1 cellular context compared by ENCODE assay signal in the genomic region with DNA sequence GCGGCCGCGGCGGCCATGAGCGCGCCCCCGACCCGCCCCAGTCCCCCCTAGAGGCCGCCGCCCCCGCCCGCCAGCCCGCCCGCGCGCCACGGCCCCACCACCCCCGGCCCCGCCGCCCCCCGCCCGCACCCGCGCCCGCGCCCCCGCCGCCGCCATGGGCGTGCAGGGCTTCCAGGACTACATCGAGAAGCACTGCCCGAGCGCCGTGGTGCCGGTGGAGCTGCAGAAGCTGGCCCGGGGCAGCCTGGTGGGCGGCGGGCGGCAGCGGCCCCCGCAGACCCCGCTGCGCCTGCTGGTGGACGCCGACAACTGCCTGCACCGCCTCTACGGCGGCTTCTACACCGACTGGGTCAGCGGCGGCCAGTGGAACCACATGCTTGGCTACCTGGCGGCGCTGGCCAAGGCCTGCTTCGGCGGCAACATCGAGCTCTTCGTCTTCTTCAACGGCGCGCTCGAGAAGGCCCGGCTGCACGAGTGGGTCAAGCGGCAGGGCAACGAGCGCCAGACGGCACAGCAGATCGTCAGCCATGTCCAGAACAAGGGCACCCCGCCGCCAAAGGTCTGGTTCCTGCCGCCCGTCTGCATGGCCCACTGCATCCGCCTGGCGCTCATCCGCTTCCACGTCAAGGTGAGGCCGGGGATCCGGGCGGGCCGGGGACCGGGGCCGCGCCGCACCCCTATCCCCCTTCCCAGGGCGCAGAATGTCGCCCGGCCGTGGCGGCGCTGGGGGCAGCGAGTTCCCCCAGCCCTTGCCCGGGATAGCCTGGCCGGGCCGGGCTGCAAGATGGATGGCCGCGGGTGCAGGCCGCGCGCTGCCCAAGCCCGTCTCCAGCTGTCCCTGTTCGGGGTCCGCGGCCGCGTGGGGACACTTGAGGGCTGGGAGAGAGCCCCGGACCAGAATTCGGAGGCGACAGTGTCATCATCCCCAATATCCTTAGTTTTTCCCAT.
TF ChIP-seq lines count a peak whose summit lies in the region.

No MANE protein-coding gene starts in this region.

TF ChIP-seq in HepG2, 621 proteins besides CTCF, POLR2A, EP300 and RAD21 (continued from another document and continues in another):
- TF ChIP-seq, protein P1, sequence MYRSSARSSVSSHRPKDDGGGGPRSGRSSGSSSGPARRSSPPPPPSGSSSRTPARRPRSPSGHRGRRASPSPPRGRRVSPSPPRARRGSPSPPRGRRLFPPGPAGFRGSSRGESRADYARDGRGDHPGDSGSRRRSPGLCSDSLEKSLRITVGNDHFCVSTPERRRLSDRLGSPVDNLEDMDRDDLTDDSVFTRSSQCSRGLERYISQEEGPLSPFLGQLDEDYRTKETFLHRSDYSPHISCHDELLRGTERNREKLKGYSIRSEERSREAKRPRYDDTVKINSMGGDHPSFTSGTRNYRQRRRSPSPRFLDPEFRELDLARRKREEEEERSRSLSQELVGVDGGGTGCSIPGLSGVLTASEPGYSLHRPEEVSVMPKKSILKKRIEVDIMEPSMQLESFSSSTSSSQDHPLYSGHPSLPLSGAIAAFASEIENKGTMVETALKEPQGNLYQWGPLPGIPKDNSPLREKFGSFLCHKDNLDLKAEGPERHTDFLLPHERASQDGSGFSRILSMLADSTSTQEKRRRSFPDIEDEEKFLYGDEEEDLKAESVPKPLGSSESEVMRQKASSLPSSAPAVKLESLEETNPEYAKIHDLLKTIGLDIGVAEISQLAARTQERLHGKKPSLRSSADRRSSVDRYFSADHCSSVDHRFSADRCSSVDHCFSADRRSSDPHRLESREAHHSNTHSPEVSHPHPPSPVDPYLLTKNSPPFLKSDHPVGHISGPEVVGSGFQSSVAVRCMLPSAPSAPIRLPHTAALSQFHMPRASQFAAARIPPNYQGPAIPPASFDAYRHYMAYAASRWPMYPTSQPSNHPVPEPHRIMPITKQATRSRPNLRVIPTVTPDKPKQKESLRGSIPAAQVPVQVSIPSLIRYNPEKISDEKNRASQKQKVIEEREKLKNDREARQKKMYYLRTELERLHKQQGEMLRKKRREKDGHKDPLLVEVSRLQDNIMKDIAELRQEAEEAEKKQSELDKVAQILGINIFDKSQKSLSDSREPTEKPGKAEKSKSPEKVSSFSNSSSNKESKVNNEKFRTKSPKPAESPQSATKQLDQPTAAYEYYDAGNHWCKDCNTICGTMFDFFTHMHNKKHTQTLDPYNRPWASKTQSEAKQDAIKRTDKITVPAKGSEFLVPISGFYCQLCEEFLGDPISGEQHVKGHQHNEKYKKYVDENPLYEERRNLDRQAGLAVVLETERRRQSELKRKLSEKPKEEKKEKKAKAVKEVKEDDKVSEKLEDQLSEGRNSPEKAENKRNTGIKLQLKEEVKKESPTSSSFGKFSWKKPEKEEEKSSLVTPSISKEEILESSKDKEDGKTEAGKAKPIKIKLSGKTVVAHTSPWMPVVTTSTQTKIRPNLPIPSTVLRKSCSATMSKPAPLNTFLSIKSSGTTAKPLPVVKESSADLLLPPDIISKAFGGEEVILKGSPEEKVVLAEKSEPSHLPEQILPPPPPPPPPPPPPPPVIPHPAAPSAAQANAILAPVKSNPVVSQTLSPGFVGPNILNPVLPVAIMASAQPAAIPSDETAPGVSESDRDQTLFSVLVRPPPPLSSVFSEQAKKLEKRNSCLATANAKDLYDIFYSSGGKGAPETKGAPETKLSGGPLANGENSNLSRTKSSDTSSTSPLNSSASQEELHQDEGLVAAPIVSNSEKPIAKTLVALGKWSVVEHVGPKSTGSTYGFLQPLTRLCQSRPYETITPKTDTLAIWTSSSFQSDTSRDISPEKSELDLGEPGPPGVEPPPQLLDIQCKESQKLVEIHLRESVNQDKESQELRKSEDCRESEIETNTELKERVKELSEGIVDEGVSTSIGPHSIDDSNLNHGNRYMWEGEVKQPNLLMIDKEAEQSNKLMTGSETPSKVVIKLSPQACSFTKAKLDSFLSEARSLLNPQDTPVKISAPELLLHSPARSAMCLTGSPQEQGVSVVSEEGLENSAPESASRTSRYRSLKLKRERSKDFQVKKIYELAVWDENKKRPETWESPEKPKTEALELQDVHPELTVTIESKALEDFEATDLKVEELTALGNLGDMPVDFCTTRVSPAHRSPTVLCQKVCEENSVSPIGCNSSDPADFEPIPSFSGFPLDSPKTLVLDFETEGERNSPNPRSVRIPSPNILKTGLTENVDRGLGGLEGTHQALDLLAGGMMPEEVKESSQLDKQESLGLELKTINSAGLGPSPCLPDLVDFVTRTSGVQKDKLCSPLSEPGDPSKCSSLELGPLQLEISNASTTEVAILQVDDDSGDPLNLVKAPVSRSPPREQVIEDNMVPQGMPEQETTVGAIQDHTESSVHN (CRISPR knock-in tag; IDR thresholded peaks at IDR 0.05) = no peak
- TF ChIP-seq, protein P2, sequence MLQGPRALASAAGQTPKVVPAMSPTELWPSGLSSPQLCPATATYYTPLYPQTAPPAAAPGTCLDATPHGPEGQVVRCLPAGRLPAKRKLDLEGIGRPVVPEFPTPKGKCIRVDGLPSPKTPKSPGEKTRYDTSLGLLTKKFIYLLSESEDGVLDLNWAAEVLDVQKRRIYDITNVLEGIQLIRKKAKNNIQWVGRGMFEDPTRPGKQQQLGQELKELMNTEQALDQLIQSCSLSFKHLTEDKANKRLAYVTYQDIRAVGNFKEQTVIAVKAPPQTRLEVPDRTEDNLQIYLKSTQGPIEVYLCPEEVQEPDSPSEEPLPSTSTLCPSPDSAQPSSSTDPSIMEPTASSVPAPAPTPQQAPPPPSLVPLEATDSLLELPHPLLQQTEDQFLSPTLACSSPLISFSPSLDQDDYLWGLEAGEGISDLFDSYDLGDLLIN (CRISPR knock-in tag; IDR thresholded peaks at IDR 0.05; ENCODE audit: borderline replicate concordance) = no peak
- TF ChIP-seq ZNF746 (CRISPR knock-in tag; IDR thresholded peaks at IDR 0.05) (peak; percentile 36; the same call in 1 of the 2 replicates), ZNF772 (CRISPR knock-in tag; IDR thresholded peaks at IDR 0.05) (peak; percentile 83; the same call in 1 of the 2 replicates), NR2C2 (CRISPR knock-in tag; IDR thresholded peaks at IDR 0.05; ENCODE audit: borderline replicate concordance) (no peak), NPAS2 (CRISPR knock-in tag; IDR thresholded peaks at IDR 0.05; ENCODE audit: borderline replicate concordance) (no peak), SPEN (CRISPR knock-in tag; IDR thresholded peaks at IDR 0.05; ENCODE audit: low read depth) (peak; percentile 75), ASH2L (IDR thresholded peaks at IDR 0.05; ENCODE audit: insufficient read length, low read depth, low read length) (no peak), ZNF451 (CRISPR knock-in tag; IDR thresholded peaks at IDR 0.05) (no peak), NBN (conservative IDR thresholded peaks at IDR 0.05) (no peak), ZNF75D (CRISPR knock-in tag; IDR thresholded peaks at IDR 0.05; ENCODE audit: borderline replicate concordance) (no peak), ZNF550 (CRISPR knock-in tag; IDR thresholded peaks at IDR 0.05; ENCODE audit: borderline replicate concordance) (no peak), NFE2L2 (IDR thresholded peaks at IDR 0.05; ENCODE audit: low read length) (no peak), ATAD3A (CRISPR knock-in tag; IDR thresholded peaks at IDR 0.05) (no peak), NR3C1 (CRISPR knock-in tag; IDR thresholded peaks at IDR 0.05) (no peak), ZBTB38 (CRISPR knock-in tag; IDR thresholded peaks at IDR 0.05) (peak; percentile 50; the same call in 1 of the 2 replicates), ZNF883 (CRISPR knock-in tag; IDR thresholded peaks at IDR 0.05; ENCODE audit: not compliant biosample characterization) (peak; percentile 85), ZNF30 (CRISPR knock-in tag; IDR thresholded peaks at IDR 0.05) (peak; percentile 60; the same call in 1 of the 2 replicates)
- TF ChIP-seq, protein P3, sequence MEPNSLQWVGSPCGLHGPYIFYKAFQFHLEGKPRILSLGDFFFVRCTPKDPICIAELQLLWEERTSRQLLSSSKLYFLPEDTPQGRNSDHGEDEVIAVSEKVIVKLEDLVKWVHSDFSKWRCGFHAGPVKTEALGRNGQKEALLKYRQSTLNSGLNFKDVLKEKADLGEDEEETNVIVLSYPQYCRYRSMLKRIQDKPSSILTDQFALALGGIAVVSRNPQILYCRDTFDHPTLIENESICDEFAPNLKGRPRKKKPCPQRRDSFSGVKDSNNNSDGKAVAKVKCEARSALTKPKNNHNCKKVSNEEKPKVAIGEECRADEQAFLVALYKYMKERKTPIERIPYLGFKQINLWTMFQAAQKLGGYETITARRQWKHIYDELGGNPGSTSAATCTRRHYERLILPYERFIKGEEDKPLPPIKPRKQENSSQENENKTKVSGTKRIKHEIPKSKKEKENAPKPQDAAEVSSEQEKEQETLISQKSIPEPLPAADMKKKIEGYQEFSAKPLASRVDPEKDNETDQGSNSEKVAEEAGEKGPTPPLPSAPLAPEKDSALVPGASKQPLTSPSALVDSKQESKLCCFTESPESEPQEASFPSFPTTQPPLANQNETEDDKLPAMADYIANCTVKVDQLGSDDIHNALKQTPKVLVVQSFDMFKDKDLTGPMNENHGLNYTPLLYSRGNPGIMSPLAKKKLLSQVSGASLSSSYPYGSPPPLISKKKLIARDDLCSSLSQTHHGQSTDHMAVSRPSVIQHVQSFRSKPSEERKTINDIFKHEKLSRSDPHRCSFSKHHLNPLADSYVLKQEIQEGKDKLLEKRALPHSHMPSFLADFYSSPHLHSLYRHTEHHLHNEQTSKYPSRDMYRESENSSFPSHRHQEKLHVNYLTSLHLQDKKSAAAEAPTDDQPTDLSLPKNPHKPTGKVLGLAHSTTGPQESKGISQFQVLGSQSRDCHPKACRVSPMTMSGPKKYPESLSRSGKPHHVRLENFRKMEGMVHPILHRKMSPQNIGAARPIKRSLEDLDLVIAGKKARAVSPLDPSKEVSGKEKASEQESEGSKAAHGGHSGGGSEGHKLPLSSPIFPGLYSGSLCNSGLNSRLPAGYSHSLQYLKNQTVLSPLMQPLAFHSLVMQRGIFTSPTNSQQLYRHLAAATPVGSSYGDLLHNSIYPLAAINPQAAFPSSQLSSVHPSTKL (CRISPR knock-in tag; IDR thresholded peaks at IDR 0.05) = no peak
- TF ChIP-seq, protein P4, sequence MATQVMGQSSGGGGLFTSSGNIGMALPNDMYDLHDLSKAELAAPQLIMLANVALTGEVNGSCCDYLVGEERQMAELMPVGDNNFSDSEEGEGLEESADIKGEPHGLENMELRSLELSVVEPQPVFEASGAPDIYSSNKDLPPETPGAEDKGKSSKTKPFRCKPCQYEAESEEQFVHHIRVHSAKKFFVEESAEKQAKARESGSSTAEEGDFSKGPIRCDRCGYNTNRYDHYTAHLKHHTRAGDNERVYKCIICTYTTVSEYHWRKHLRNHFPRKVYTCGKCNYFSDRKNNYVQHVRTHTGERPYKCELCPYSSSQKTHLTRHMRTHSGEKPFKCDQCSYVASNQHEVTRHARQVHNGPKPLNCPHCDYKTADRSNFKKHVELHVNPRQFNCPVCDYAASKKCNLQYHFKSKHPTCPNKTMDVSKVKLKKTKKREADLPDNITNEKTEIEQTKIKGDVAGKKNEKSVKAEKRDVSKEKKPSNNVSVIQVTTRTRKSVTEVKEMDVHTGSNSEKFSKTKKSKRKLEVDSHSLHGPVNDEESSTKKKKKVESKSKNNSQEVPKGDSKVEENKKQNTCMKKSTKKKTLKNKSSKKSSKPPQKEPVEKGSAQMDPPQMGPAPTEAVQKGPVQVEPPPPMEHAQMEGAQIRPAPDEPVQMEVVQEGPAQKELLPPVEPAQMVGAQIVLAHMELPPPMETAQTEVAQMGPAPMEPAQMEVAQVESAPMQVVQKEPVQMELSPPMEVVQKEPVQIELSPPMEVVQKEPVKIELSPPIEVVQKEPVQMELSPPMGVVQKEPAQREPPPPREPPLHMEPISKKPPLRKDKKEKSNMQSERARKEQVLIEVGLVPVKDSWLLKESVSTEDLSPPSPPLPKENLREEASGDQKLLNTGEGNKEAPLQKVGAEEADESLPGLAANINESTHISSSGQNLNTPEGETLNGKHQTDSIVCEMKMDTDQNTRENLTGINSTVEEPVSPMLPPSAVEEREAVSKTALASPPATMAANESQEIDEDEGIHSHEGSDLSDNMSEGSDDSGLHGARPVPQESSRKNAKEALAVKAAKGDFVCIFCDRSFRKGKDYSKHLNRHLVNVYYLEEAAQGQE (IDR thresholded peaks at IDR 0.05; ENCODE audit: borderline replicate concordance in 1 of 2, low read depth in 1 of 2, low read length in 2 of 2) = no peak
- TF ChIP-seq, protein P5, sequence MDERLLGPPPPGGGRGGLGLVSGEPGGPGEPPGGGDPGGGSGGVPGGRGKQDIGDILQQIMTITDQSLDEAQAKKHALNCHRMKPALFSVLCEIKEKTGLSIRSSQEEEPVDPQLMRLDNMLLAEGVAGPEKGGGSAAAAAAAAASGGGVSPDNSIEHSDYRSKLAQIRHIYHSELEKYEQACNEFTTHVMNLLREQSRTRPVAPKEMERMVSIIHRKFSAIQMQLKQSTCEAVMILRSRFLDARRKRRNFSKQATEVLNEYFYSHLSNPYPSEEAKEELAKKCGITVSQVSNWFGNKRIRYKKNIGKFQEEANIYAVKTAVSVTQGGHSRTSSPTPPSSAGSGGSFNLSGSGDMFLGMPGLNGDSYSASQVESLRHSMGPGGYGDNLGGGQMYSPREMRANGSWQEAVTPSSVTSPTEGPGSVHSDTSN (CRISPR knock-in tag; IDR thresholded peaks at IDR 0.05) = no peak
- TF ChIP-seq, protein P6, sequence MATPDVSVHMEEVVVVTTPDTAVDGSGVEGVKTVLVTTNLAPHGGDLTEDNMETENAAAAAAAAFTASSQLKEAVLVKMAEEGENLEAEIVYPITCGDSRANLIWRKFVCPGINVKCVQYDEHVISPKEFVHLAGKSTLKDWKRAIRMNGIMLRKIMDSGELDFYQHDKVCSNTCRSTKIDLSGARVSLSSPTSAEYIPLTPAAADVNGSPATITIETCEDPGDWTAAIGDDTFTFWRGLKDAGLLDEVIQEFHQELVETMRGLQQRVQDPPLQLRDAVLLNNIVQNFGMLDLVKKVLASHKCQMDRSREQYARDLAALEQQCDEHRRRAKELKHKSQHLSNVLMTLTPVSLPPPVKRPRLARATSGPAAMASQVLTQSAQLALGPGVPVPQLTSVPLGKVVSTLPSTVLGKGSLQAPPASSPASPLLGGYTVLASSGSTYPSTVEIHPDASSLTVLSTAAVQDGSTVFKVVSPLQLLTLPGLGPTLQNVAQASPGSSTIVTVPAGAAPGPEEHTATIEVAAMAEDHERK (CRISPR knock-in tag; IDR thresholded peaks at IDR 0.05; ENCODE audit: low read depth) = no peak
- TF ChIP-seq, protein P7, sequence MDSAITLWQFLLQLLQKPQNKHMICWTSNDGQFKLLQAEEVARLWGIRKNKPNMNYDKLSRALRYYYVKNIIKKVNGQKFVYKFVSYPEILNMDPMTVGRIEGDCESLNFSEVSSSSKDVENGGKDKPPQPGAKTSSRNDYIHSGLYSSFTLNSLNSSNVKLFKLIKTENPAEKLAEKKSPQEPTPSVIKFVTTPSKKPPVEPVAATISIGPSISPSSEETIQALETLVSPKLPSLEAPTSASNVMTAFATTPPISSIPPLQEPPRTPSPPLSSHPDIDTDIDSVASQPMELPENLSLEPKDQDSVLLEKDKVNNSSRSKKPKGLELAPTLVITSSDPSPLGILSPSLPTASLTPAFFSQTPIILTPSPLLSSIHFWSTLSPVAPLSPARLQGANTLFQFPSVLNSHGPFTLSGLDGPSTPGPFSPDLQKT (CRISPR knock-in tag; IDR thresholded peaks at IDR 0.05; ENCODE audit: borderline replicate concordance) = 0 out of 2 replicates have a peak, but pooled peaks have one; percentile 9
- TF ChIP-seq, protein P8, sequence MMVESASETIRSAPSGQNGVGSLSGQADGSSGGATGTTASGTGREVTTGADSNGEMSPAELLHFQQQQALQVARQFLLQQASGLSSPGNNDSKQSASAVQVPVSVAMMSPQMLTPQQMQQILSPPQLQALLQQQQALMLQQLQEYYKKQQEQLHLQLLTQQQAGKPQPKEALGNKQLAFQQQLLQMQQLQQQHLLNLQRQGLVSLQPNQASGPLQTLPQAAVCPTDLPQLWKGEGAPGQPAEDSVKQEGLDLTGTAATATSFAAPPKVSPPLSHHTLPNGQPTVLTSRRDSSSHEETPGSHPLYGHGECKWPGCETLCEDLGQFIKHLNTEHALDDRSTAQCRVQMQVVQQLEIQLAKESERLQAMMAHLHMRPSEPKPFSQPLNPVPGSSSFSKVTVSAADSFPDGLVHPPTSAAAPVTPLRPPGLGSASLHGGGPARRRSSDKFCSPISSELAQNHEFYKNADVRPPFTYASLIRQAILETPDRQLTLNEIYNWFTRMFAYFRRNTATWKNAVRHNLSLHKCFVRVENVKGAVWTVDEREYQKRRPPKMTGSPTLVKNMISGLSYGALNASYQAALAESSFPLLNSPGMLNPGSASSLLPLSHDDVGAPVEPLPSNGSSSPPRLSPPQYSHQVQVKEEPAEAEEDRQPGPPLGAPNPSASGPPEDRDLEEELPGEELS (CRISPR knock-in tag; IDR thresholded peaks at IDR 0.05) = no peak
